ENCODE assay signal across 14 cellular contexts in genomic region chr2:143705108-143705686, GRCh38.
DNase-seq lines count a peak whose midpoint lies in the region; ATAC-seq and TF ChIP-seq lines count a peak whose summit lies in the region.
"Had no signal": no experiment of that assay in that cellular context is flagged by ENCODE, and none has a peak within 500 bp of the region (broad histone marks: within the 10 kb centered on the region; RNA-seq: fewer than 3 reads in every experiment).

No MANE protein-coding gene starts in this region.

- H4K20me1 ChIP-seq in IMR-90 (ENCODE audit: insufficient read depth, low read length): no peaks in the 10 kb centered on the region

- H3K4ac ChIP-seq in IMR-90 (ENCODE audit: low read depth, low read length): no peak overlapping the region

- no peak for TF ChIP-seq CTCF in IMR-90 (conservative IDR thresholded peaks at IDR 0.05; ENCODE audit: low read depth, low read length)
- no peak for TF ChIP-seq CTCF in astrocyte of the spinal cord (IDR thresholded peaks at IDR 0.05; ENCODE audit: low read depth, low read length)

- no peak for TF ChIP-seq POLR2A in IMR-90 (IDR thresholded peaks at IDR 0.05; ENCODE audit: low read depth, low read length)

- DNase-seq in activated CD4-positive, alpha-beta memory T cell treated with anti-CD3 and anti-CD28 coated beads for 36 hours: no peak
- DNase-seq in activated CD4-positive, alpha-beta memory T cell treated with anti-CD3 and anti-CD28 coated beads, Interleukin-2, amount 10 ng/mL, durations not matched to agents 7 days and 5 days: no peak
- peak; percentile 76 for DNase-seq in IMR-90
- peak; percentile 29 for DNase-seq in astrocyte of the spinal cord (ENCODE audit: low read depth, low spot score)
- peak; percentile 46 for DNase-seq in skeletal muscle cell (ENCODE audit: low read depth)
- DNase-seq in globus pallidus (ENCODE audit: low spot score): no peak
- DNase-seq in posterior vena cava (ENCODE audit: low spot score): no peak
- DNase-seq: BE2C; naive B cell; NCI-H526; stimulated activated CD4-positive, alpha-beta T cell treated with anti-CD3 and anti-CD28 coated beads, Interleukin-15, amount 100 ng/mL, for 24 hours had no signal

- H2BK5ac ChIP-seq in IMR-90 (ENCODE audit: low read depth, low read length, poor library complexity, severe bottlenecking): peak overlapping the region; percentile 91

- ATAC-seq in IMR-90 (ENCODE audit: low read depth) (peak; percentile 48), HG02642 (IDR thresholded peaks at IDR 0.05; ENCODE audit: poor library complexity, unreplicated experiment) (no peak)

- H3K56ac ChIP-seq in IMR-90 (ENCODE audit: extremely low read depth, insufficient read depth, low read length): no peak overlapping the region

- H2BK120ac ChIP-seq in IMR-90 (ENCODE audit: low read depth, low read length): peak overlapping the region; percentile 66

- peak overlapping the region; percentile 88 for H3K18ac ChIP-seq in IMR-90 (ENCODE audit: low read depth, low read length)

- no peak overlapping the region for H2AK9ac ChIP-seq in IMR-90 (replicated peaks; ENCODE audit: low read depth, low read length, poor library complexity)

- H3K27ac Mint-ChIP-seq in activated CD4-positive, alpha-beta memory T cell treated with anti-CD3 and anti-CD28 coated beads for 36 hours: peak overlapping the region; percentile 68
- no peak overlapping the region for H3K27ac Mint-ChIP-seq in activated CD4-positive, alpha-beta memory T cell treated with anti-CD3 and anti-CD28 coated beads, Interleukin-2, amount 10 ng/mL, durations not matched to agents 7 days and 5 days
- H3K27ac Mint-ChIP-seq: dendritic cell treated with granulocyte-macrophage colony-stimulating factor and Interleukin-4, amounts not matched to agents 40 ng/mL and 50 ng/mL, for 4 days; IgD-negative memory B cell had no signal

- H3K36me3 Mint-ChIP-seq in activated CD4-positive, alpha-beta memory T cell treated with anti-CD3 and anti-CD28 coated beads for 36 hours: peaks cover 50% of the 10 kb centered on the region
- peaks cover 87% of the 10 kb centered on the region for H3K36me3 Mint-ChIP-seq in activated CD4-positive, alpha-beta memory T cell treated with anti-CD3 and anti-CD28 coated beads, Interleukin-2, amount 10 ng/mL, durations not matched to agents 7 days and 5 days (ENCODE audit: low read depth)

- dilution Hi-C loops in IMR-90 (cut with HindIII; ENCODE audit: low sequenced_read_pairs, unreplicated experiment): no loop called here

- no peaks in the 10 kb centered on the region for H3K9me1 ChIP-seq in IMR-90 (ENCODE audit: insufficient read depth, low read length)

- no peaks in the 10 kb centered on the region for H3K27me3 ChIP-seq in IMR-90 (ENCODE audit: control insufficient read depth, insufficient read depth, low read length)
- H3K27me3 ChIP-seq: BE2C had no signal

- BruUV-seq in IMR-90 (replicated peaks; lab: Mats Ljungman, UMichigan): no TSS peak

- in situ Hi-C loops in IMR-90 (cut with MboI; ENCODE audit: low sequenced_read_pairs): no loop called here
- in situ Hi-C loops in astrocyte of the spinal cord (cut with HindIII; ENCODE audit: low sequenced_read_pairs): no loop called here

- TF ChIP-seq RAD21 in IMR-90 (IDR thresholded peaks at IDR 0.05; ENCODE audit: low read length): no peak

- peak overlapping the region; percentile 64; the same call in 1 of the 2 replicates for H2BK20ac ChIP-seq in IMR-90 (ENCODE audit: low read depth, low read length)

- H3K4me3 Mint-ChIP-seq in activated CD4-positive, alpha-beta memory T cell treated with anti-CD3 and anti-CD28 coated beads for 36 hours: no peak overlapping the region
- no peak overlapping the region for H3K4me3 Mint-ChIP-seq in activated CD4-positive, alpha-beta memory T cell treated with anti-CD3 and anti-CD28 coated beads, Interleukin-2, amount 10 ng/mL, durations not matched to agents 7 days and 5 days
- H3K4me3 Mint-ChIP-seq: dendritic cell treated with granulocyte-macrophage colony-stimulating factor and Interleukin-4, amounts not matched to agents 40 ng/mL and 50 ng/mL, for 4 days; IgD-negative memory B cell; naive B cell had no signal

- peak overlapping the region; percentile 66; the same call in 1 of the 2 replicates for H3K27ac ChIP-seq in IMR-90 (ENCODE audit: insufficient read depth, low read length)

- peaks cover 8% of the 10 kb centered on the region for H3K4me1 ChIP-seq in IMR-90 (ENCODE audit: control insufficient read depth, insufficient read depth, low read length)
- H3K4me1 ChIP-seq: BE2C had no signal

- no peak overlapping the region for H4K91ac ChIP-seq in IMR-90 (ENCODE audit: insufficient read depth, low read depth, low read length)

- peak overlapping the region in 1 of 2 experiments; percentile 8; a peak in 1 of 4 replicates for H4K8ac ChIP-seq in IMR-90 (ENCODE audit: low read depth in 2 of 2, low read length in 2 of 2)

- no CpG with 5 or more reads among the region's 5 CpGs for WGBS in IMR-90 (ENCODE audit: extremely low coverage in 2 of 2, insufficient read length in 1 of 2), 2 experiments

- no peaks in the 10 kb centered on the region for H3K36me3 ChIP-seq in IMR-90 (ENCODE audit: control insufficient read depth, insufficient read depth, low read length)
- H3K36me3 ChIP-seq: BE2C had no signal

- H3K9me3 ChIP-seq in IMR-90 (ENCODE audit: control insufficient read depth, insufficient read depth, low read length): no peaks in the 10 kb centered on the region; the same call in 1 of the 2 replicates
- H3K9me3 ChIP-seq: BE2C had no signal

- H2BK15ac ChIP-seq in IMR-90 (ENCODE audit: low read depth, low read length): no peak overlapping the region

- no peak overlapping the region for H3K4me3 ChIP-seq in IMR-90 (ENCODE audit: insufficient read depth, low read depth, low read length)
- H3K4me3 ChIP-seq in astrocyte of the spinal cord (ENCODE audit: low read depth, low read length): no peak overlapping the region
- no peak overlapping the region for H3K4me3 ChIP-seq in skeletal muscle cell (ENCODE audit: low read depth, low read length)

- intact Hi-C loops in activated CD4-positive, alpha-beta memory T cell treated with anti-CD3 and anti-CD28 coated beads for 36 hours (cut with micrococcal nuclease): loop anchor here (2.0 kb wide), 2 partner anchors 152 to 812 kb away; no protein-coding TSS in a partner anchor
- intact Hi-C loops in IMR-90 (cut with micrococcal nuclease) (loop anchor here (10.0 kb wide), 1 partner anchor 370 kb away; no protein-coding TSS in a partner anchor), posterior vena cava (cut with DNase I) (no loop called here)

- CTCF ChIA-PET in activated CD4-positive, alpha-beta memory T cell treated with anti-CD3 and anti-CD28 coated beads for 36 hours (lab: Charles Lee): no interaction called here
- CTCF ChIA-PET in activated CD4-positive, alpha-beta memory T cell treated with anti-CD3 and anti-CD28 coated beads, Interleukin-2, amount 10 ng/mL, durations not matched to agents 7 days and 5 days (lab: Charles Lee): no interaction called here
- CTCF ChIA-PET in IMR-90 (lab: Yijun Ruan, JAX): no interaction called here

- no peak overlapping the region for H2AK5ac ChIP-seq in IMR-90 (ENCODE audit: low read depth, low read length)

- peak overlapping the region; percentile 63 for H4K5ac ChIP-seq in IMR-90 (ENCODE audit: low read depth, low read length)

- H3K14ac ChIP-seq in IMR-90 (replicated peaks; ENCODE audit: low read depth, low read length): no peak overlapping the region; the same call in 1 of the 2 replicates

- no peaks in the 10 kb centered on the region for H3K27me3 Mint-ChIP-seq in activated CD4-positive, alpha-beta memory T cell treated with anti-CD3 and anti-CD28 coated beads for 36 hours
- H3K27me3 Mint-ChIP-seq in activated CD4-positive, alpha-beta memory T cell treated with anti-CD3 and anti-CD28 coated beads, Interleukin-2, amount 10 ng/mL, durations not matched to agents 7 days and 5 days: no peaks in the 10 kb centered on the region
- H3K27me3 Mint-ChIP-seq: dendritic cell treated with granulocyte-macrophage colony-stimulating factor and Interleukin-4, amounts not matched to agents 40 ng/mL and 50 ng/mL, for 4 days; IgD-negative memory B cell; naive B cell had no signal

- H3K4me1 Mint-ChIP-seq in activated CD4-positive, alpha-beta memory T cell treated with anti-CD3 and anti-CD28 coated beads for 36 hours (ENCODE audit: low read depth): peaks cover 41% of the 10 kb centered on the region
- peaks cover 21% of the 10 kb centered on the region for H3K4me1 Mint-ChIP-seq in activated CD4-positive, alpha-beta memory T cell treated with anti-CD3 and anti-CD28 coated beads, Interleukin-2, amount 10 ng/mL, durations not matched to agents 7 days and 5 days

- peaks cover 6% of the 10 kb centered on the region for H3K9me3 Mint-ChIP-seq in activated CD4-positive, alpha-beta memory T cell treated with anti-CD3 and anti-CD28 coated beads for 36 hours
- H3K9me3 Mint-ChIP-seq in activated CD4-positive, alpha-beta memory T cell treated with anti-CD3 and anti-CD28 coated beads, Interleukin-2, amount 10 ng/mL, durations not matched to agents 7 days and 5 days: peaks cover 11% of the 10 kb centered on the region

- no peak overlapping the region for H2AFZ ChIP-seq in IMR-90 (replicated peaks; ENCODE audit: low read length, poor library complexity)

- H3K79me1 ChIP-seq in IMR-90 (ENCODE audit: low read depth in 1 of 2, low read length in 2 of 2): no peaks in the 10 kb centered on the region

- no peak overlapping the region for H3K23ac ChIP-seq in IMR-90 (ENCODE audit: low read depth, low read length)

- POLR2A ChIA-PET in activated CD4-positive, alpha-beta memory T cell treated with anti-CD3 and anti-CD28 coated beads for 36 hours (lab: Charles Lee): interaction anchor here (0.8 to 1.1 kb wide), 2 partner anchors 25 to 227 kb away, joined by 3 to 7 read pairs; no protein-coding TSS in a partner anchor
- POLR2A ChIA-PET in activated CD4-positive, alpha-beta memory T cell treated with anti-CD3 and anti-CD28 coated beads, Interleukin-2, amount 10 ng/mL, durations not matched to agents 7 days and 5 days (lab: Charles Lee): interaction anchor here (1.5 kb wide), 1 partner anchor 25 kb away, joined by 4 read pairs; no protein-coding TSS in a partner anchor
- POLR2A ChIA-PET in IMR-90 (lab: Charles Lee; ENCODE audit: unreplicated experiment): no interaction called here

- H3K9ac ChIP-seq in IMR-90 (ENCODE audit: low read depth, low read length): no peak overlapping the region

- peak overlapping the region; percentile 57; the same call in 1 of the 2 replicates for H3K4me2 ChIP-seq in IMR-90 (ENCODE audit: low read depth, low read length)

TF ChIP-seq in IMR-90, 13 proteins besides CTCF, POLR2A, EP300 and RAD21:
- peak; percentile 87 for TF ChIP-seq MAFK (IDR thresholded peaks at IDR 0.05; ENCODE audit: low read depth, low read length)
- no peak for TF ChIP-seq NFE2L2 (IDR thresholded peaks at IDR 0.05; ENCODE audit: low read depth, low read length)

Comparison
In these comparisons a context has a peak if more than half of its experiments do, and no peak if none do; other contexts are left out.
1. DNase-seq: peak in IMR-90 (single experiment), astrocyte of the spinal cord (single experiment) and skeletal muscle cell (single experiment); none in activated CD4-positive, alpha-beta memory T cell treated with anti-CD3 and anti-CD28 coated beads for 36 hours (single experiment), activated CD4-positive, alpha-beta memory T cell treated with anti-CD3 and anti-CD28 coated beads, Interleukin-2, amount 10 ng/mL, durations not matched to agents 7 days and 5 days (single experiment), globus pallidus (single experiment) and posterior vena cava (single experiment).
2. intact Hi-C loops: an anchor here in activated CD4-positive, alpha-beta memory T cell treated with anti-CD3 and anti-CD28 coated beads for 36 hours (2.0 kb wide) and IMR-90 (10.0 kb wide); none called in posterior vena cava.